In genomic region chr9:27554712-27555111, GRCh38 we compare ENCODE assay signal across 34 cellular contexts. TPM values are rescaled to one million over a fixed set of nuclear protein-coding genes. Genes with fewer than 3 reads are reported as not detected.
"Had no signal": no experiment of that assay in that cellular context is flagged by ENCODE, and none has a peak within 500 bp of the region (broad histone marks: within the 10 kb centered on the region; RNA-seq: fewer than 3 reads in every experiment).

No MANE protein-coding gene starts in this region.

- DNase-seq: naive thymus-derived CD8-positive, alpha-beta T cell; nephron progenitor cell; nucleus accumbens; pancreas; retina; stimulated activated CD4-positive, alpha-beta T cell treated with anti-CD3 and anti-CD28 coated beads, Interleukin-15, amount 100 ng/mL, for 24 hours; stimulated activated CD4-positive, alpha-beta T cell treated with anti-CD3 and anti-CD28 coated beads, Interleukin-2, amount 100 ng/mL, for 24 hours; stimulated activated CD4-positive, alpha-beta T cell treated with anti-CD3 and anti-CD28 coated beads, Interleukin-2, amount 100 ng/mL, for 48 hours; stimulated activated CD4-positive, alpha-beta T cell treated with anti-CD3 and anti-CD28 coated beads, Interleukin-4, amount 100 ng/mL, for 24 hours; stimulated activated naive B cell treated with anti-CD40 and anti-IgM and Interleukin-4, amounts not matched to agents 10 μg/mL and 1 μg/mL and 100 μg/mL, for 72 hours; stimulated activated naive CD4-positive, alpha-beta T cell treated with Interleukin-2 at 50 U/mL for 16 hours; stomach; thyroid gland; trophoblast cell; upper lobe of left lung had no signal

- H3K27me3 ChIP-seq: neutrophil, pancreas, right atrium auricular region, stomach, thyroid gland, tibial nerve, upper lobe of left lung, vagina had no signal

- H3K4me1 ChIP-seq: pancreas, prostate gland, right atrium auricular region, stomach, thyroid gland, tibial nerve, upper lobe of left lung, vagina had no signal

- H3K27ac ChIP-seq: neutrophil, pancreas, prostate gland, right atrium auricular region, skin epidermis, stomach, thoracic aorta, thyroid gland, tibial nerve, upper lobe of left lung, vagina had no signal

- H3K9me3 ChIP-seq: neutrophil, pancreas, prostate gland, right atrium auricular region, stomach, thoracic aorta, thyroid gland, tibial nerve, upper lobe of left lung, vagina had no signal

- H3K4me3 ChIP-seq: pancreas, prostate gland, right atrium auricular region, skin epidermis, stomach, thoracic aorta, thyroid gland, tibial nerve, upper lobe of left lung, vagina had no signal

- FAIRE-seq: pancreas, urothelium cell line had no signal

- ATAC-seq: naive thymus-derived CD8-positive, alpha-beta T cell; natural killer cell treated with Interleukin-12 subunit alpha and Interleukin-12 subunit beta and Interleukin-15 and Interleukin-18, amount 100 ng/mL, for 72 hours; pancreas; sciatic nerve; stimulated activated effector memory CD8-positive, alpha-beta T cell treated with anti-CD3 and anti-CD28 coated beads, Interleukin-12 subunit alpha, Interleukin-12 subunit beta, amount 100 ng/mL, for 72 hours; stimulated activated naive B cell treated with anti-CD40 and anti-IgM and Interleukin-4, amounts not matched to agents 10 μg/mL and 1 μg/mL and 100 μg/mL, for 72 hours had no signal

RNA-seq across cellular contexts. Expression of gene IFNK, which starts 30.6 kb away (rescaled TPM):
- total RNA-seq: naive thymus-derived CD8-positive, alpha-beta T cell; natural killer cell treated with Interleukin-12 subunit alpha and Interleukin-12 subunit beta and Interleukin-15 and Interleukin-18, amount 100 ng/mL, for 72 hours; neural crest cell; omental fat pad; osteocyte; pancreas; posterior vena cava; prostate gland; pulmonary artery endothelial cell; right atrium auricular region; sciatic nerve; stomach; subcutaneous adipose tissue; temporal lobe; thoracic aorta; thyroid gland; tibial nerve; upper lobe of left lung; ureter; vagina had no signal
- polyA plus RNA-seq: naive thymus-derived CD8-positive, alpha-beta T cell; pancreas; stomach had no signal
